9 cellular contexts compared by ENCODE assay signal in genomic region chr9:105007143-105007542, GRCh38.
DNase-seq lines count a peak whose midpoint lies in the region; ATAC-seq and TF ChIP-seq lines count a peak whose summit lies in the region.
"Had no signal": no experiment of that assay in that cellular context is flagged by ENCODE, and none has a peak within 500 bp of the region (broad histone marks: within the 10 kb centered on the region; RNA-seq: fewer than 3 reads in every experiment).

No MANE protein-coding gene starts in this region.

- no peak for TF ChIP-seq CTCF in adrenal gland (IDR thresholded peaks at IDR 0.05)
- no peak for TF ChIP-seq CTCF in vagina (IDR thresholded peaks at IDR 0.05)
- TF ChIP-seq CTCF in progenitor cell of endocrine pancreas (IDR thresholded peaks at IDR 0.05; ENCODE audit: unreplicated experiment) = no peak
- no peak for TF ChIP-seq CTCF in neural progenitor cell (IDR thresholded peaks at IDR 0.05)

- H3K4me1 Mint-ChIP-seq in progenitor cell of endocrine pancreas (ENCODE audit: low read depth) (peaks cover 3% of the 10 kb centered on the region), neural progenitor cell (no peaks in the 10 kb centered on the region)

- no peaks in the 10 kb centered on the region for H3K79me2 ChIP-seq in neural progenitor cell (ENCODE audit: low read depth)

- H3K27me3 Mint-ChIP-seq in progenitor cell of endocrine pancreas (no peaks in the 10 kb centered on the region), neural progenitor cell (ENCODE audit: insufficient read depth, low read depth) (peaks cover 2% of the 10 kb centered on the region)

- H3K27ac ChIP-seq in adrenal gland (peak overlapping the region in 3 of 5 donors; percentile 35 to 73 (median 61)), vagina (peak overlapping the region; percentile 47), neural progenitor cell (no peak overlapping the region)

- no peaks in the 10 kb centered on the region for H4K20me1 ChIP-seq in neural progenitor cell (ENCODE audit: low read depth)

- H3K27ac Mint-ChIP-seq in progenitor cell of endocrine pancreas (no peak overlapping the region), neural progenitor cell (no peak overlapping the region)

- TF ChIP-seq POLR2A in adrenal gland (IDR thresholded peaks at IDR 0.05) = no peak
- TF ChIP-seq POLR2A in vagina (IDR thresholded peaks at IDR 0.05) = no peak

- H3K27me3 ChIP-seq in adrenal gland (no peaks in the 10 kb centered on the region), vagina (no peaks in the 10 kb centered on the region), neural progenitor cell (no peaks in the 10 kb centered on the region)

- H3K4me2 ChIP-seq in neural progenitor cell = no peak overlapping the region

- H3K36me3 ChIP-seq in adrenal gland (replicated peaks in 1 of 2) (no peaks in the 10 kb centered on the region), vagina (no peaks in the 10 kb centered on the region), neural progenitor cell (no peaks in the 10 kb centered on the region)

- 20 to 26% (median 24%) methylated on average over 2 of the region's 2 CpGs for WGBS in adrenal gland, 4 donors

- intact Hi-C loops in Right ventricle myocardium inferior (cut with DNase I) (no loop called here), cardiac septum (cut with DNase I) (no loop called here), adrenal gland (cut with DNase I) (loop anchor here in 1 of 2 donors (10.0 kb wide), 1 partner anchor 138 kb away; no protein-coding TSS in a partner anchor), left colon (cut with DNase I, micrococcal nuclease) (no loop called here), vagina (cut with DNase I) (no loop called here)

- no peaks in the 10 kb centered on the region for H3F3A ChIP-seq in neural progenitor cell (ENCODE audit: low read depth)

- DNase-seq in Right ventricle myocardium inferior (ENCODE audit: missing footprints) = no peak
- no peak for DNase-seq in cardiac septum (ENCODE audit: low spot score)
- DNase-seq in adrenal gland = peak in 6 of 7 donors; percentile 35 to 66 (median 44)
- peak in 1 of 2 donors; percentile 32 for DNase-seq in left colon
- no peak for DNase-seq in vagina (ENCODE audit: extremely low spot score in 2 of 2)
- DNase-seq in progenitor cell of endocrine pancreas (ENCODE audit: low spot score, unreplicated experiment) = no peak
- no peak for DNase-seq in activated naive CD4-positive, alpha-beta T cell treated with anti-CD3 and anti-CD28 coated beads, Interleukin-2, amount 50 U/mL, for 16 hours
- DNase-seq in neural progenitor cell (ENCODE audit: low spot score) = no peak
- DNase-seq: activated CD4-positive, alpha-beta T cell treated with anti-CD3 and anti-CD28 coated beads, Interleukin-2, amount 50 U/mL, for 1 hour had no signal

- H3K9ac ChIP-seq in neural progenitor cell = no peak overlapping the region

- H3K36me3 Mint-ChIP-seq in progenitor cell of endocrine pancreas (ENCODE audit: insufficient read depth) = no peaks in the 10 kb centered on the region
- H3K36me3 Mint-ChIP-seq in neural progenitor cell = no peaks in the 10 kb centered on the region

- H3K9me3 ChIP-seq in adrenal gland (replicated peaks in 1 of 3) (no peaks in the 10 kb centered on the region), vagina (no peaks in the 10 kb centered on the region), neural progenitor cell (ENCODE audit: low read depth) (no peaks in the 10 kb centered on the region)

- H3K4me1 ChIP-seq in adrenal gland (replicated peaks in 1 of 2) = peaks cover 0 to 10% of the 10 kb centered on the region in 2 donors
- H3K4me1 ChIP-seq in vagina = peaks cover 13% of the 10 kb centered on the region
- H3K4me1 ChIP-seq in neural progenitor cell = no peaks in the 10 kb centered on the region

- peak; percentile 60 for ATAC-seq in Right ventricle myocardium inferior
- peak; percentile 20 for ATAC-seq in left colon

- H3K9me3 Mint-ChIP-seq in progenitor cell of endocrine pancreas (ENCODE audit: low read depth) = no peaks in the 10 kb centered on the region
- peaks cover 2% of the 10 kb centered on the region for H3K9me3 Mint-ChIP-seq in neural progenitor cell

- H2AFZ ChIP-seq in neural progenitor cell (replicated peaks) = no peak overlapping the region

- H3K4me3 ChIP-seq in adrenal gland (no peak overlapping the region), vagina (no peak overlapping the region), neural progenitor cell (no peak overlapping the region)

- H3K4me3 Mint-ChIP-seq in progenitor cell of endocrine pancreas (ENCODE audit: low read depth) (no peak overlapping the region), neural progenitor cell (no peak overlapping the region)

Comparison
In these comparisons a context has a peak if more than half of its experiments do, and no peak if none do; other contexts are left out.
1. DNase-seq: peak in adrenal gland (6 of 7); none in Right ventricle myocardium inferior (single experiment), cardiac septum (single experiment), vagina (0 of 2), progenitor cell of endocrine pancreas (single experiment), activated naive CD4-positive, alpha-beta T cell treated with anti-CD3 and anti-CD28 coated beads, Interleukin-2, amount 50 U/mL, for 16 hours (single experiment) and neural progenitor cell (single experiment).